Comparison of ENCODE assay signal across 1 cellular context in the genomic region with DNA sequence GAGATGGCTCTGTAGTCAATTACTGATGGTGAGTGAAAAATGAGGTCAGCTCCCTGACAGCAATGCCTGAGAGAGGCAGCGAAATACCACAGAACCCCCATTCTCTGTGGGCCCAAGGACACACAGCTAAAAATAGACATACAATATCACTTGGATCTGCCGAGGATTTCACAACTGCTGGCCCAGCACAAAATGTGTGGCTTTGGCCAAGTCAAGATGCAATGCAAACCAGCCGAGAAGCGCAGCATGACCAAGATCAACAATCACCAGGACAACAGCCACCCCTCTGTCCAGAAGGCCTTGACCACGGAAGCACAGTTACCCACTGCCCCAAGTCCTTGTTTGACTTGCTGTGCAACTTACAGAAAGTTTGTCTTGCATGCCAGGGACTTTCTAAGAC.
TF ChIP-seq lines count a peak whose summit lies in the region.

No MANE protein-coding gene starts in this region.

TF ChIP-seq in HepG2, 621 proteins besides CTCF, POLR2A, EP300 and RAD21 (continued from another document and continues in another):
- TF ChIP-seq, protein P1, sequence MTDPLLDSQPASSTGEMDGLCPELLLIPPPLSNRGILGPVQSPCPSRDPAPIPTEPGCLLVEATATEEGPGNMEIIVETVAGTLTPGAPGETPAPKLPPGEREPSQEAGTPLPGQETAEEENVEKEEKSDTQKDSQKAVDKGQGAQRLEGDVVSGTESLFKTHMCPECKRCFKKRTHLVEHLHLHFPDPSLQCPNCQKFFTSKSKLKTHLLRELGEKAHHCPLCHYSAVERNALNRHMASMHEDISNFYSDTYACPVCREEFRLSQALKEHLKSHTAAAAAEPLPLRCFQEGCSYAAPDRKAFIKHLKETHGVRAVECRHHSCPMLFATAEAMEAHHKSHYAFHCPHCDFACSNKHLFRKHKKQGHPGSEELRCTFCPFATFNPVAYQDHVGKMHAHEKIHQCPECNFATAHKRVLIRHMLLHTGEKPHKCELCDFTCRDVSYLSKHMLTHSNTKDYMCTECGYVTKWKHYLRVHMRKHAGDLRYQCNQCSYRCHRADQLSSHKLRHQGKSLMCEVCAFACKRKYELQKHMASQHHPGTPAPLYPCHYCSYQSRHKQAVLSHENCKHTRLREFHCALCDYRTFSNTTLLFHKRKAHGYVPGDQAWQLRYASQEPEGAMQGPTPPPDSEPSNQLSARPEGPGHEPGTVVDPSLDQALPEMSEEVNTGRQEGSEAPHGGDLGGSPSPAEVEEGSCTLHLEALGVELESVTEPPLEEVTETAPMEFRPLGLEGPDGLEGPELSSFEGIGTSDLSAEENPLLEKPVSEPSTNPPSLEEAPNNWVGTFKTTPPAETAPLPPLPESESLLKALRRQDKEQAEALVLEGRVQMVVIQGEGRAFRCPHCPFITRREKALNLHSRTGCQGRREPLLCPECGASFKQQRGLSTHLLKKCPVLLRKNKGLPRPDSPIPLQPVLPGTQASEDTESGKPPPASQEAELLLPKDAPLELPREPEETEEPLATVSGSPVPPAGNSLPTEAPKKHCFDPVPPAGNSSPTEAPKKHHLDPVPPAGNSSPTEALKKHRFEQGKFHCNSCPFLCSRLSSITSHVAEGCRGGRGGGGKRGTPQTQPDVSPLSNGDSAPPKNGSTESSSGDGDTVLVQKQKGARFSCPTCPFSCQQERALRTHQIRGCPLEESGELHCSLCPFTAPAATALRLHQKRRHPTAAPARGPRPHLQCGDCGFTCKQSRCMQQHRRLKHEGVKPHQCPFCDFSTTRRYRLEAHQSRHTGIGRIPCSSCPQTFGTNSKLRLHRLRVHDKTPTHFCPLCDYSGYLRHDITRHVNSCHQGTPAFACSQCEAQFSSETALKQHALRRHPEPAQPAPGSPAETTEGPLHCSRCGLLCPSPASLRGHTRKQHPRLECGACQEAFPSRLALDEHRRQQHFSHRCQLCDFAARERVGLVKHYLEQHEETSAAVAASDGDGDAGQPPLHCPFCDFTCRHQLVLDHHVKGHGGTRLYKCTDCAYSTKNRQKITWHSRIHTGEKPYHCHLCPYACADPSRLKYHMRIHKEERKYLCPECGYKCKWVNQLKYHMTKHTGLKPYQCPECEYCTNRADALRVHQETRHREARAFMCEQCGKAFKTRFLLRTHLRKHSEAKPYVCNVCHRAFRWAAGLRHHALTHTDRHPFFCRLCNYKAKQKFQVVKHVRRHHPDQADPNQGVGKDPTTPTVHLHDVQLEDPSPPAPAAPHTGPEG (CRISPR knock-in tag; IDR thresholded peaks at IDR 0.05), result no peak
- TF ChIP-seq NFE2L1 (CRISPR knock-in tag; IDR thresholded peaks at IDR 0.05; ENCODE audit: borderline replicate concordance) (no peak), ZNF331 (CRISPR knock-in tag; IDR thresholded peaks at IDR 0.05) (peak; percentile 91), ZSCAN29 (CRISPR knock-in tag; conservative IDR thresholded peaks at IDR 0.05) (no peak), RFX5 (IDR thresholded peaks at IDR 0.05; ENCODE audit: low read depth, low read length) (no peak), ZSCAN20 (CRISPR knock-in tag; IDR thresholded peaks at IDR 0.05; ENCODE audit: borderline replicate concordance) (no peak), TOPORS (CRISPR knock-in tag; IDR thresholded peaks at IDR 0.05) (no peak), ZNF552 (CRISPR knock-in tag; IDR thresholded peaks at IDR 0.05; ENCODE audit: borderline replicate concordance) (no peak), ZNF703 (CRISPR knock-in tag; IDR thresholded peaks at IDR 0.05; ENCODE audit: borderline replicate concordance) (no peak), CHCHD3 (CRISPR knock-in tag; IDR thresholded peaks at IDR 0.05) (no peak), NKX3-1 (CRISPR knock-in tag; IDR thresholded peaks at IDR 0.05) (no peak), ZNF503 (CRISPR knock-in tag; IDR thresholded peaks at IDR 0.05) (0 out of 2 replicates have a peak, but pooled peaks have one; percentile 29), ZNF292 (CRISPR knock-in tag; IDR thresholded peaks at IDR 0.05; ENCODE audit: borderline replicate concordance, low read depth) (peak; percentile 82; the same call in 1 of the 2 replicates), MED1 (CRISPR knock-in tag; IDR thresholded peaks at IDR 0.05) (peak; percentile 63), ZNF562 (CRISPR knock-in tag; IDR thresholded peaks at IDR 0.05; ENCODE audit: borderline replicate concordance) (no peak), TCF7 (IDR thresholded peaks at IDR 0.05; ENCODE audit: low read depth) (peak; percentile 49; the same call in 1 of the 2 replicates), ZFX (CRISPR knock-in tag; IDR thresholded peaks at IDR 0.05; ENCODE audit: low read depth) (peak; percentile 51), ZBTB7A (CRISPR knock-in tag; IDR thresholded peaks at IDR 0.05) (no peak), HNF1A (IDR thresholded peaks at IDR 0.05; ENCODE audit: low read depth) (no peak), HNF1A (CRISPR knock-in tag; IDR thresholded peaks at IDR 0.05; ENCODE audit: borderline replicate concordance) (peak; percentile 81; the same call in 1 of the 2 replicates), MIER3 (CRISPR knock-in tag; IDR thresholded peaks at IDR 0.05; ENCODE audit: borderline replicate concordance) (no peak), ZNF326 (CRISPR knock-in tag; IDR thresholded peaks at IDR 0.05; ENCODE audit: borderline replicate concordance) (no peak), SNAPC2 (CRISPR knock-in tag; IDR thresholded peaks at IDR 0.05) (no peak), NCOA1 (CRISPR knock-in tag; IDR thresholded peaks at IDR 0.05) (0 out of 2 replicates have a peak, but pooled peaks have one; percentile 45), ZNF816 (CRISPR knock-in tag; IDR thresholded peaks at IDR 0.05; ENCODE audit: borderline replicate concordance) (no peak), SOX5 (CRISPR knock-in tag; IDR thresholded peaks at IDR 0.05; ENCODE audit: borderline replicate concordance) (peak; percentile 66; the same call in 1 of the 2 replicates), FOXO1 (CRISPR knock-in tag; IDR thresholded peaks at IDR 0.05) (peak; percentile 79), HNRNPK (IDR thresholded peaks at IDR 0.05; ENCODE audit: low read depth, low read length, poor library complexity, severe bottlenecking) (no peak), CREM (IDR thresholded peaks at IDR 0.05) (peak; percentile 61; the same call in 1 of the 2 replicates), CREM (CRISPR knock-in tag; IDR thresholded peaks at IDR 0.05) (no peak), SALL1 (CRISPR knock-in tag; IDR thresholded peaks at IDR 0.05) (peak; percentile 91), BCL6 (CRISPR knock-in tag; IDR thresholded peaks at IDR 0.05) (peak; percentile 90), USF2 (IDR thresholded peaks at IDR 0.05; ENCODE audit: low read depth, low read length) (no peak), USF2 (CRISPR knock-in tag; IDR thresholded peaks at IDR 0.05; ENCODE audit: borderline replicate concordance) (no peak), ZNF460 (CRISPR knock-in tag; IDR thresholded peaks at IDR 0.05; ENCODE audit: borderline replicate concordance) (no peak), RXRB (CRISPR knock-in tag; IDR thresholded peaks at IDR 0.05; ENCODE audit: borderline replicate concordance) (peak; percentile 61; the same call in 1 of the 2 replicates), KDM6A (CRISPR knock-in tag; IDR thresholded peaks at IDR 0.05; ENCODE audit: low read depth) (peak; percentile 62; the same call in 1 of the 2 replicates), ZNF549 (CRISPR knock-in tag; IDR thresholded peaks at IDR 0.05) (no peak), PTBP1 (IDR thresholded peaks at IDR 0.05; ENCODE audit: low read depth, low read length, poor library complexity, severe bottlenecking) (no peak), ZNF674 (CRISPR knock-in tag; IDR thresholded peaks at IDR 0.05; ENCODE audit: low read depth) (no peak)
- TF ChIP-seq, protein P2, sequence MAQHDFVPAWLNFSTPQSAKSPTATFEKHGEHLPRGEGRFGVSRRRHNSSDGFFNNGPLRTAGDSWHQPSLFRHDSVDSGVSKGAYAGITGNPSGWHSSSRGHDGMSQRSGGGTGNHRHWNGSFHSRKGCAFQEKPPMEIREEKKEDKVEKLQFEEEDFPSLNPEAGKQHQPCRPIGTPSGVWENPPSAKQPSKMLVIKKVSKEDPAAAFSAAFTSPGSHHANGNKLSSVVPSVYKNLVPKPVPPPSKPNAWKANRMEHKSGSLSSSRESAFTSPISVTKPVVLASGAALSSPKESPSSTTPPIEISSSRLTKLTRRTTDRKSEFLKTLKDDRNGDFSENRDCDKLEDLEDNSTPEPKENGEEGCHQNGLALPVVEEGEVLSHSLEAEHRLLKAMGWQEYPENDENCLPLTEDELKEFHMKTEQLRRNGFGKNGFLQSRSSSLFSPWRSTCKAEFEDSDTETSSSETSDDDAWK (CRISPR knock-in tag; IDR thresholded peaks at IDR 0.05), result no peak
- TF ChIP-seq, protein P3, sequence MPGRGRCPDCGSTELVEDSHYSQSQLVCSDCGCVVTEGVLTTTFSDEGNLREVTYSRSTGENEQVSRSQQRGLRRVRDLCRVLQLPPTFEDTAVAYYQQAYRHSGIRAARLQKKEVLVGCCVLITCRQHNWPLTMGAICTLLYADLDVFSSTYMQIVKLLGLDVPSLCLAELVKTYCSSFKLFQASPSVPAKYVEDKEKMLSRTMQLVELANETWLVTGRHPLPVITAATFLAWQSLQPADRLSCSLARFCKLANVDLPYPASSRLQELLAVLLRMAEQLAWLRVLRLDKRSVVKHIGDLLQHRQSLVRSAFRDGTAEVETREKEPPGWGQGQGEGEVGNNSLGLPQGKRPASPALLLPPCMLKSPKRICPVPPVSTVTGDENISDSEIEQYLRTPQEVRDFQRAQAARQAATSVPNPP (CRISPR knock-in tag; IDR thresholded peaks at IDR 0.05), result no peak
- TF ChIP-seq, protein P4, sequence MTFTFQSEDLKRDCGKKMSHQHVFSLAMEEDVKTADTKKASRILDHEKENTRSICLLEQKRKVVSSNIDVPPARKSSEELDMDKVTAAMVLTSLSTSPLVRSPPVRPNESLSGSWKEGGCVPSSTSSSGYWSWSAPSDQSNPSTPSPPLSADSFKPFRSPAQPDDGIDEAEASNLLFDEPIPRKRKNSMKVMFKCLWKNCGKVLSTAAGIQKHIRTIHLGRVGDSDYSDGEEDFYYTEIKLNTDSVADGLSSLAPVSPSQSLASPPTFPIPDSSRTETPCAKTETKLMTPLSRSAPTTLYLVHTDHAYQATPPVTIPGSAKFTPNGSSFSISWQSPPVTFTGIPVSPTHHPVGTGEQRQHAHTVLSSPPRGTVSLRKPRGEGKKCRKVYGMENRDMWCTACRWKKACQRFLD (CRISPR knock-in tag; IDR thresholded peaks at IDR 0.05; ENCODE audit: borderline replicate concordance), result 0 out of 2 replicates have a peak, but pooled peaks have one; percentile 39
